In genomic region chr21:41367598-41368360, GRCh38 we compare ENCODE assay signal across 8 cellular contexts. TPM values are rescaled to one million over a fixed set of nuclear protein-coding genes. Genes with fewer than 3 reads are reported as not detected.
DNase-seq lines count a peak whose midpoint lies in the region; ATAC-seq and TF ChIP-seq lines count a peak whose summit lies in the region.

No MANE protein-coding gene starts in this region.

- ATAC-seq in GM19395 (IDR thresholded peaks at IDR 0.05; ENCODE audit: unreplicated experiment): peak; percentile 70
- ATAC-seq in HG03159 (IDR thresholded peaks at IDR 0.05; ENCODE audit: unreplicated experiment): peak; percentile 72

- H3K4me3 ChIP-seq in GM12875 (ENCODE audit: low read depth, low read length) (peak overlapping the region; percentile 48), MG63 (no peak overlapping the region)

- DNase-seq in globus pallidus (ENCODE audit: low spot score) (peak; percentile 11), GDM1 (lab: John Stamatoyannopoulos, UW) (no peak), ecto neural progenitor cell (ENCODE audit: low spot score) (no peak), NCI-H1417 treated with DMSO at 0.1 percent for 48 hours (lab: John Stamatoyannopoulos, UW) (no peak), MG63 (no peak)

- TF ChIP-seq CTCF in GM12875 (IDR thresholded peaks at IDR 0.05; ENCODE audit: borderline replicate concordance, insufficient read depth, low read depth, low read length): no peak

- no peaks in the 10 kb centered on the region for H3K27me3 ChIP-seq in MG63

- no peaks in the 10 kb centered on the region for H3K9me3 ChIP-seq in MG63

- no peaks in the 10 kb centered on the region for H3K36me3 ChIP-seq in MG63

RNA-seq across cellular contexts. Expression of gene MX2, which starts 6.0 kb away (rescaled TPM):
- total RNA-seq in MG63 (2014; rRNA removed; shearing (Covaris generic); ENCODE audit: low replicate concordance): 2.8 and 3.2 TPM in 2 replicates

RNA-seq across cellular contexts. Expression of gene FAM3B, which starts 51.2 kb away (rescaled TPM):
- total RNA-seq in MG63 (2014; rRNA removed; shearing (Covaris generic); ENCODE audit: low replicate concordance): not detected in 2 replicates

RNA-seq across cellular contexts. Expression of gene MX1, which starts 58.3 kb away (rescaled TPM):
- total RNA-seq in MG63 (2014; rRNA removed; shearing (Covaris generic); ENCODE audit: low replicate concordance): 18.0 and 18.3 TPM in 2 replicates
